Comparison of ENCODE assay signal across 32 cellular contexts in genomic region chr13:99733346-99733745, GRCh38.
"Had no signal": no experiment of that assay in that cellular context is flagged by ENCODE, and none has a peak within 500 bp of the region (broad histone marks: within the 10 kb centered on the region; RNA-seq: fewer than 3 reads in every experiment).

No MANE protein-coding gene starts in this region.

- H3K36me3 ChIP-seq: esophagus muscularis mucosa, heart right ventricle, sigmoid colon, stomach, thyroid gland, upper lobe of left lung, vagina had no signal

- H2AFZ ChIP-seq: parathyroid adenoma had no signal

- H3K27me3 Mint-ChIP-seq: activated naive CD8-positive, alpha-beta T cell; central memory CD8-positive, alpha-beta T cell; dendritic cell treated with granulocyte-macrophage colony-stimulating factor and Interleukin-4, amounts not matched to agents 40 ng/mL and 50 ng/mL, for 4 days; stimulated activated memory B cell treated with anti-CD40 and anti-IgM and Interleukin-4, amounts not matched to agents 10 μg/mL and 1 μg/mL and 100 μg/mL, for 72 hours; T-helper 17 cell had no signal

- H3K4me3 ChIP-seq: esophagus muscularis mucosa, heart right ventricle, psoas muscle, sigmoid colon, smooth muscle cell, stomach, thyroid gland, upper lobe of left lung, vagina had no signal

- DNase-seq: activated CD4-positive, alpha-beta T cell treated with anti-CD3 and anti-CD28 coated beads for 4 hours; activated CD4-positive, alpha-beta T cell treated with anti-CD3 and anti-CD28 coated beads, Interleukin-2, amount 50 U/mL, for 4 hours; activated CD4-positive, CD25-positive, alpha-beta regulatory T cell; activated naive CD4-positive, alpha-beta T cell; activated T-cell treated with anti-CD3 and anti-CD28 coated beads for 4 hours; activated T-cell treated with anti-CD3 and anti-CD28 coated beads, Interleukin-2, amount 50 U/mL, for 72 hours; anterior cingulate cortex; effector CD4-positive, alpha-beta T cell; foreskin melanocyte; heart right ventricle; kidney; left colon; naive thymus-derived CD4-positive, alpha-beta T cell; occipital lobe; psoas muscle; sigmoid colon; stimulated activated CD4-positive, alpha-beta T cell treated with anti-CD3 and anti-CD28 coated beads, Interleukin-1b, Interleukin-23, amount 100 ng/mL, for 48 hours; stimulated activated CD4-positive, alpha-beta T cell treated with anti-CD3 and anti-CD28 coated beads, Interleukin-4, amount 100 ng/mL, for 4 hours; stimulated activated CD8-positive, alpha-beta memory T cell treated with anti-CD3 and anti-CD28 coated beads, Interleukin-4, amount 100 ng/mL, for 48 hours; stomach; T-helper 17 cell; thyroid gland; upper lobe of left lung had no signal

- H3K36me3 Mint-ChIP-seq: mesothelial cell of epicardium had no signal

- H3K4me1 ChIP-seq: esophagus muscularis mucosa, parathyroid adenoma, psoas muscle, sigmoid colon, stomach, thyroid gland, upper lobe of left lung, vagina had no signal

- H3K4me2 ChIP-seq: smooth muscle cell had no signal

- H3K27ac Mint-ChIP-seq: activated naive CD8-positive, alpha-beta T cell; activated T-cell treated with anti-CD3 and anti-CD28 coated beads, Interleukin-2, amount 50 U/mL, for 72 hours; dendritic cell treated with granulocyte-macrophage colony-stimulating factor and Interleukin-4, amounts not matched to agents 40 ng/mL and 50 ng/mL, for 4 days; mesothelial cell of epicardium; naive thymus-derived CD4-positive, alpha-beta T cell; stimulated activated memory B cell treated with anti-CD40 and anti-IgM and Interleukin-4, amounts not matched to agents 10 μg/mL and 1 μg/mL and 100 μg/mL, for 72 hours; T-helper 17 cell had no signal

- ATAC-seq: activated T-cell treated with anti-CD3 and anti-CD28 coated beads, Interleukin-2, amount 50 U/mL, for 72 hours; heart right ventricle; left colon; naive thymus-derived CD4-positive, alpha-beta T cell; psoas muscle; stimulated activated memory B cell treated with anti-CD40 and anti-IgM and Interleukin-4, amounts not matched to agents 10 μg/mL and 1 μg/mL and 100 μg/mL, for 72 hours; T-helper 17 cell had no signal

- H3K27me3 ChIP-seq: esophagus muscularis mucosa, heart right ventricle, sigmoid colon, stomach, thyroid gland, upper lobe of left lung, vagina had no signal

- H3K27ac ChIP-seq: esophagus muscularis mucosa, heart right ventricle, parathyroid adenoma, psoas muscle, sigmoid colon, stomach, thyroid gland, upper lobe of left lung, vagina had no signal

- H3K79me2 ChIP-seq: parathyroid adenoma had no signal

- H3K9me3 Mint-ChIP-seq: activated T-cell treated with anti-CD3 and anti-CD28 coated beads, Interleukin-2, amount 50 U/mL, for 72 hours; central memory CD8-positive, alpha-beta T cell; dendritic cell treated with granulocyte-macrophage colony-stimulating factor and Interleukin-4, amounts not matched to agents 40 ng/mL and 50 ng/mL, for 4 days; mesothelial cell of epicardium; naive thymus-derived CD4-positive, alpha-beta T cell; stimulated activated memory B cell treated with anti-CD40 and anti-IgM and Interleukin-4, amounts not matched to agents 10 μg/mL and 1 μg/mL and 100 μg/mL, for 72 hours had no signal

- H3K9me3 ChIP-seq: esophagus muscularis mucosa, heart right ventricle, psoas muscle, sigmoid colon, stomach, thyroid gland, upper lobe of left lung, vagina had no signal

- H3K4me3 Mint-ChIP-seq: activated naive CD8-positive, alpha-beta T cell; activated T-cell treated with anti-CD3 and anti-CD28 coated beads, Interleukin-2, amount 50 U/mL, for 72 hours; central memory CD8-positive, alpha-beta T cell; dendritic cell treated with granulocyte-macrophage colony-stimulating factor and Interleukin-4, amounts not matched to agents 40 ng/mL and 50 ng/mL, for 4 days; mesothelial cell of epicardium; naive thymus-derived CD4-positive, alpha-beta T cell; stimulated activated memory B cell treated with anti-CD40 and anti-IgM and Interleukin-4, amounts not matched to agents 10 μg/mL and 1 μg/mL and 100 μg/mL, for 72 hours; T-helper 17 cell had no signal

- H3K9ac ChIP-seq: parathyroid adenoma had no signal
